Comparison of ENCODE assay signal across 34 cellular contexts in genomic region chr18:70146174-70146573, GRCh38.
"Had no signal": no experiment of that assay in that cellular context is flagged by ENCODE, and none has a peak within 500 bp of the region (broad histone marks: within the 10 kb centered on the region; RNA-seq: fewer than 3 reads in every experiment).

No MANE protein-coding gene starts in this region.

- FAIRE-seq: astrocyte, bronchial epithelial cell had no signal

- H3K27ac ChIP-seq: adrenal gland, ascending aorta, body of pancreas, brain microvascular endothelial cell, breast epithelium, cardiac muscle cell had no signal

- H3K4me1 ChIP-seq: adrenal gland, ascending aorta, breast epithelium had no signal

- DNase-seq: activated effector memory CD4-positive, alpha-beta T cell treated with anti-CD3 and anti-CD28 coated beads, Interleukin-2, amount 50 U/mL, for 16 hours; activated effector memory CD4-positive, alpha-beta T cell treated with Interleukin-2 at 50 U/mL for 16 hours; activated gamma-delta T cell; activated gamma-delta T cell treated with Interleukin-2 at 50 U/mL for 16 hours; activated naive CD4-positive, alpha-beta T cell; activated naive CD4-positive, alpha-beta T cell treated with anti-CD3 and anti-CD28 coated beads for 36 hours; activated naive CD4-positive, alpha-beta T cell treated with anti-CD3 and anti-CD28 coated beads, Interleukin-2, amount 10 ng/mL, durations not matched to agents 7 days and 5 days; activated naive CD4-positive, alpha-beta T cell treated with anti-CD3 and anti-CD28 coated beads, Interleukin-2, amount 50 U/mL, for 16 hours; activated naive CD4-positive, alpha-beta T cell treated with Interleukin-2 at 50 U/mL for 16 hours; activated naive CD8-positive, alpha-beta T cell treated with anti-CD3 and anti-CD28 coated beads for 36 hours; activated naive CD8-positive, alpha-beta T cell treated with anti-CD3 and anti-CD28 coated beads, Interleukin-2, amount 10 ng/mL, durations not matched to agents 7 days and 5 days; activated naive CD8-positive, alpha-beta T cell treated with anti-CD3 and anti-CD28 coated beads, Interleukin-2, amount 50 U/mL, for 24 hours; activated T-cell treated with anti-CD3 and anti-CD28 coated beads, Interleukin-2, amount 50 U/mL, for 1 hour; activated T-cell treated with anti-CD3 and anti-CD28 coated beads, Interleukin-2, amount 50 U/mL, for 24 hours; activated T-cell treated with anti-CD3 and anti-CD28 coated beads, Interleukin-2, amount 50 U/mL, for 4 hours; activated T-cell treated with anti-CD3 and anti-CD28 coated beads, Interleukin-2, amount 50 U/mL, for 48 hours; activated T-cell treated with anti-CD3 and anti-CD28 coated beads, Interleukin-2, amount 50 U/mL, for 72 hours; adrenal gland; amniotic stem cell; amygdala; anterior cingulate cortex; aorta; body of pancreas; brain microvascular endothelial cell; caudate nucleus; central memory CD4-positive, alpha-beta T cell; cerebellar nuclear complex had no signal

- H3K4me3 ChIP-seq: adrenal gland, ascending aorta, body of pancreas, breast epithelium, cardiac muscle cell had no signal

- H3K9me3 ChIP-seq: adrenal gland, ascending aorta, body of pancreas, breast epithelium had no signal

- ATAC-seq: activated naive CD4-positive, alpha-beta T cell treated with anti-CD3 and anti-CD28 coated beads, Interleukin-2, amount 50 U/mL, for 72 hours; activated naive CD8-positive, alpha-beta T cell treated with anti-CD3 and anti-CD28 coated beads, Interleukin-2, amount 50 U/mL, for 24 hours; activated T-cell treated with anti-CD3 and anti-CD28 coated beads, Interleukin-2, amount 50 U/mL, for 4 hours; activated T-cell treated with anti-CD3 and anti-CD28 coated beads, Interleukin-2, amount 50 U/mL, for 72 hours; activated T-helper 17 cell treated with anti-CD3 and anti-CD28 coated beads, Interleukin-2, amount 50 U/mL, for 72 hours; body of pancreas had no signal

- H3K27me3 ChIP-seq: adrenal gland, ascending aorta, body of pancreas, brain microvascular endothelial cell, breast epithelium, cardiac muscle cell had no signal

- H3K36me3 ChIP-seq: brain microvascular endothelial cell had no signal
